In genomic region chr6:8102122-8102958, GRCh38 we compare ENCODE assay signal across 8 cellular contexts. TPM values are rescaled to one million over a fixed set of nuclear protein-coding genes. Genes with fewer than 3 reads are reported as not detected.
DNase-seq lines count a peak whose midpoint lies in the region; ATAC-seq, FAIRE-seq and TF ChIP-seq lines count a peak whose summit lies in the region.

Gene EEF1E1 (minus strand): TSS chr6:8102548. CDS start chr6:8102521, 27 bp downstream.

- no peaks in the 10 kb centered on the region for H3K9me3 ChIP-seq in MM.1S (replicated peaks; ENCODE audit: insufficient read depth, low read length)
- H3K9me3 ChIP-seq in neural cell (ENCODE audit: low read length), result no peaks in the 10 kb centered on the region

- peak; percentile 35 for TF ChIP-seq EP300 in neural cell (conservative IDR thresholded peaks at IDR 0.05; ENCODE audit: poor library complexity, severe bottlenecking)

- 0 out of 2 replicates have a peak, but pooled peaks cover 1% of the 10 kb centered on the region for H3K36me3 ChIP-seq in MM.1S (replicated peaks; ENCODE audit: insufficient read depth, low read length)
- no peaks in the 10 kb centered on the region for H3K36me3 ChIP-seq in neural cell (ENCODE audit: insufficient read depth, low read length)

- peaks cover 41% of the 10 kb centered on the region for H3K4me1 Mint-ChIP-seq in stimulated activated naive CD8-positive, alpha-beta T cell treated with anti-CD3 and anti-CD28 coated beads, Interleukin-15, amount 100 ng/mL, for 72 hours

- H3K4me1 ChIP-seq in MM.1S (ENCODE audit: low read length), result peaks cover 5% of the 10 kb centered on the region; the same call in 1 of the 2 replicates

- H3K27ac ChIP-seq in MM.1S (ENCODE audit: low read length) (peak within 1 kb of the TSS; percentile 49; the same call in 1 of the 2 replicates), neural cell (ENCODE audit: low read length) (peak within 1 kb of the TSS; percentile 24)

- H3K9me2 ChIP-seq in MM.1S (replicated peaks; ENCODE audit: insufficient read depth, low read length) (no peaks in the 10 kb centered on the region), neural cell (ENCODE audit: insufficient read depth, low read length) (no peaks in the 10 kb centered on the region)

- H3K4me2 ChIP-seq in MM.1S (ENCODE audit: low read depth, low read length) (peak within 1 kb of the TSS; percentile 90), neural cell (ENCODE audit: low read length) (peak within 1 kb of the TSS; percentile 97)

- H2AFZ ChIP-seq in MM.1S (ENCODE audit: low read length), result peak within 1 kb of the TSS; percentile 71
- peak within 1 kb of the TSS; percentile 87 for H2AFZ ChIP-seq in neural cell (ENCODE audit: low read depth, low read length)

- peak; percentile 97 for ATAC-seq in stimulated activated naive CD8-positive, alpha-beta T cell treated with anti-CD3 and anti-CD28 coated beads, Interleukin-15, amount 100 ng/mL, for 72 hours

- peak; percentile 97 for DNase-seq in HCEC 1CT
- DNase-seq in MM.1S, result peak; percentile 96
- DNase-seq in SHP77 treated with DMSO at 0.1 percent for 48 hours (lab: John Stamatoyannopoulos, UW), result peak; percentile 91
- peak; percentile 98 for DNase-seq in activated effector memory CD4-positive, alpha-beta T cell treated with anti-CD3 and anti-CD28 coated beads, Interleukin-2, amount 50 U/mL, for 16 hours
- DNase-seq in fibroblast of villous mesenchyme (ENCODE audit: low read depth), result peak; percentile 93
- DNase-seq in stimulated activated naive CD8-positive, alpha-beta T cell treated with anti-CD3 and anti-CD28 coated beads, Interleukin-15, amount 100 ng/mL, for 72 hours, result peak; percentile 87 to 94

- H3K9ac ChIP-seq in MM.1S (ENCODE audit: low read length), result peak within 1 kb of the TSS; percentile 77
- H3K9ac ChIP-seq in neural cell (ENCODE audit: low read length), result peak within 1 kb of the TSS; percentile 61

- no peak for TF ChIP-seq CTCF in MM.1S (IDR thresholded peaks at IDR 0.05; ENCODE audit: low read length)
- TF ChIP-seq CTCF in fibroblast of villous mesenchyme (IDR thresholded peaks at IDR 0.05; ENCODE audit: insufficient read depth, low read depth, low read length), result no peak
- TF ChIP-seq CTCF in neural cell (IDR thresholded peaks at IDR 0.05; ENCODE audit: poor library complexity, severe bottlenecking), result peak; percentile 28

- TF ChIP-seq RAD21 in neural cell (conservative IDR thresholded peaks at IDR 0.05), result peak; percentile 33

- peak within 1 kb of the TSS; percentile 85 for H3K4me3 ChIP-seq in MM.1S (ENCODE audit: low read length)
- H3K4me3 ChIP-seq in fibroblast of villous mesenchyme (ENCODE audit: low read depth, low read length), result peak within 1 kb of the TSS; percentile 84
- H3K4me3 ChIP-seq in neural cell (ENCODE audit: low read length), result peak within 1 kb of the TSS; percentile 67

- peaks cover 48% of the 10 kb centered on the region for H3K79me2 ChIP-seq in MM.1S (ENCODE audit: low read length)
- peaks cover 24% of the 10 kb centered on the region for H3K79me2 ChIP-seq in neural cell (replicated peaks; ENCODE audit: insufficient read depth, low read length)

- H3K27me3 ChIP-seq in MM.1S (replicated peaks; ENCODE audit: insufficient read depth, low read length), result no peaks in the 10 kb centered on the region
- H3K27me3 ChIP-seq in neural cell (ENCODE audit: insufficient read depth, low read depth, low read length), result no peaks in the 10 kb centered on the region

- H4K20me1 ChIP-seq in MM.1S (ENCODE audit: insufficient read depth, low read length), result no peaks in the 10 kb centered on the region
- H4K20me1 ChIP-seq in neural cell (ENCODE audit: insufficient read depth), result no peaks in the 10 kb centered on the region

- H3K27ac Mint-ChIP-seq in stimulated activated naive CD8-positive, alpha-beta T cell treated with anti-CD3 and anti-CD28 coated beads, Interleukin-15, amount 100 ng/mL, for 72 hours, result peak within 1 kb of the TSS; percentile 96 to 98

- H3K4me3 Mint-ChIP-seq in stimulated activated naive CD8-positive, alpha-beta T cell treated with anti-CD3 and anti-CD28 coated beads, Interleukin-15, amount 100 ng/mL, for 72 hours, result peak within 1 kb of the TSS; percentile 87 to 88

- peak; percentile 93 for FAIRE-seq in G401.6 (lab: Jason Lieb, UNC)

- H3K27me3 Mint-ChIP-seq in stimulated activated naive CD8-positive, alpha-beta T cell treated with anti-CD3 and anti-CD28 coated beads, Interleukin-15, amount 100 ng/mL, for 72 hours, result peaks cover 27% of the 10 kb centered on the region

- peaks cover 0 to 9% of the 10 kb centered on the region in 2 donors for H3K9me3 Mint-ChIP-seq in stimulated activated naive CD8-positive, alpha-beta T cell treated with anti-CD3 and anti-CD28 coated beads, Interleukin-15, amount 100 ng/mL, for 72 hours

- peaks cover 8% of the 10 kb centered on the region; the same call in 1 of the 2 replicates for H3F3A ChIP-seq in MM.1S (ENCODE audit: insufficient read depth, low read length)
- no peaks in the 10 kb centered on the region for H3F3A ChIP-seq in neural cell (ENCODE audit: insufficient read depth, low read length, poor library complexity, severe bottlenecking)

TF ChIP-seq in neural cell, 6 proteins besides CTCF, POLR2A, EP300 and RAD21:
- TF ChIP-seq POLR2AphosphoS5 (IDR thresholded peaks at IDR 0.05) (peak; percentile 89), REST (IDR thresholded peaks at IDR 0.05; ENCODE audit: borderline replicate concordance) (peak; percentile 88), TAF1 (IDR thresholded peaks at IDR 0.05; ENCODE audit: low read depth) (peak; percentile 83), MXI1 (conservative IDR thresholded peaks at IDR 0.05; ENCODE audit: poor library complexity, severe bottlenecking) (peak; percentile 99), SMC3 (conservative IDR thresholded peaks at IDR 0.05; ENCODE audit: poor library complexity) (peak; percentile 43), EZH2 (IDR thresholded peaks at IDR 0.05; ENCODE audit: borderline replicate concordance, insufficient read depth, low read length, poor library complexity, severe bottlenecking) (no peak)

RNA-seq across cellular contexts. Expression of gene EEF1E1, which starts in this region (rescaled TPM):
- 22.5 and 35.8 TPM in 2 replicates for total RNA-seq in fibroblast of villous mesenchyme
- 79.6 and 113 TPM in 2 replicates for polyA plus RNA-seq in neural cell
- polyA minus RNA-seq in neural cell, result 56.2 and 65.9 TPM in 2 replicates

Comparison
In these comparisons a context has a peak if more than half of its experiments do, and no peak if none do; other contexts are left out.
1. Peak in every context shown above with its lines: DNase-seq, ATAC-seq, H3K4me3 ChIP-seq and H3K27ac ChIP-seq.